ENCODE assay signal across 9 cellular contexts in the genomic region with DNA sequence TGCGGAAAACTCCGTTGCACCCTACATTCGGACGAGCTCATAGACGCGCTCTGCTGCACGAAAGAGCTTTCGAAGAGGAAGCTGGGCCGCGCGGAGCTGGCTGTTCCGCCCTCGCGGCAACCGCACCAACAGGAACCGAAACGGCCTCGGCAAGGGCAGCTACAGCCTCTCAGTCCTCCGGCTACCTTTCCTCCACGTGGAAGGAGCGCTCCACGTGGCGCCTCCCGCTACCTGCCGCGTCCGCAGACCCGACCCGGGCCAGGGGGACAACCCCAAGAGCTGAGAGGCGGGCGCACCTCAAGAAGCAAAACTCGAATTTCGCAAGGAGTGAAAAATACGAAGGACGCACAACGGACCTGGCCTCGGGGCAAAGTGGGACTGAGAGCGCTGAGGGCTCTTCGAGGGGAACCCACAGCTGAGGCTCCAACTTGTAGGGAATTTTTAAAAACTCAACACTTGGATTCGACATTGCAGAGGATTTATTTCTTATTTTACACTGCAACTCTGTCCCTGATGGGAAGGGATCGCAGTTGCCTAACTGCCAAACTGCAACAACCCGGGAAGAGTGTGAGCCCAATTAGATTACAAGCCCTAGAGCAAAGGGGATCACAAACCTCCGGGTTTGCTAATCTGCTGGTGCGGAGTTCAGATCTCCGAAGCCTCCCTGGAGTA. TPM values are rescaled to one million over a fixed set of nuclear protein-coding genes. Genes with fewer than 3 reads are reported as not detected.
DNase-seq lines count a peak whose midpoint lies in the region; ATAC-seq and TF ChIP-seq lines count a peak whose summit lies in the region.
"Had no signal": no experiment of that assay in that cellular context is flagged by ENCODE, and none has a peak within 500 bp of the region (broad histone marks: within the 10 kb centered on the region; RNA-seq: fewer than 3 reads in every experiment).

No MANE protein-coding gene starts in this region.

- peak; percentile 13 to 25 for ATAC-seq in activated CD4-positive, CD25-positive, alpha-beta regulatory T cell treated with anti-CD3 and anti-CD28 coated beads, Interleukin-2, amount 50 U/mL, for 24 hours
- ATAC-seq in HG02763 (IDR thresholded peaks at IDR 0.05; ENCODE audit: unreplicated experiment) (peak; percentile 97), left lung (peak; percentile 92)
- peak; percentile 52 for ATAC-seq in central memory CD8-positive, alpha-beta T cell (replicated peaks; ENCODE audit: extremely low read depth, poor library complexity, severe bottlenecking)

- H3K9me3 Mint-ChIP-seq in central memory CD8-positive, alpha-beta T cell = no peaks in the 10 kb centered on the region

- no peaks in the 10 kb centered on the region for H3K4me1 Mint-ChIP-seq in central memory CD8-positive, alpha-beta T cell

- no peak overlapping the region for H3K27ac Mint-ChIP-seq in central memory CD8-positive, alpha-beta T cell (ENCODE audit: low read depth)

- peak overlapping the region; percentile 19; the same call in 1 of the 2 replicates for H3K4me2 ChIP-seq in OCI-LY7 (ENCODE audit: low read length)

- H3K4me3 Mint-ChIP-seq in central memory CD8-positive, alpha-beta T cell = peak overlapping the region; percentile 70

- no peak overlapping the region for H2AFZ ChIP-seq in OCI-LY7 (ENCODE audit: low read length)

- no peaks in the 10 kb centered on the region for H3K36me3 ChIP-seq in OCI-LY7 (ENCODE audit: insufficient read depth, low read length)
- H3K36me3 ChIP-seq in left lung = no peaks in the 10 kb centered on the region

- DNase-seq in activated CD4-positive, CD25-positive, alpha-beta regulatory T cell (lab: John Stamatoyannopoulos, UW) = no peak
- DNase-seq in OCI-LY7 (ENCODE audit: low spot score) (peak; percentile 61), left lung (peak; percentile 72 to 91), D341Med (ENCODE audit: low spot score) (no peak)
- DNase-seq in central memory CD8-positive, alpha-beta T cell (ENCODE audit: low spot score in 2 of 2) = no peak
- DNase-seq in stimulated activated CD8-positive, alpha-beta memory T cell treated with anti-CD3 and anti-CD28 coated beads, Interleukin-15, amount 100 ng/mL, for 48 hours (ENCODE audit: low read depth in 2 of 2) = peak; percentile 23 to 28
- DNase-seq: DND-41 had no signal

- H3K4me1 ChIP-seq in OCI-LY7 (ENCODE audit: insufficient read depth, low read length, poor library complexity, severe bottlenecking) (peaks cover 11% of the 10 kb centered on the region), left lung (peaks cover 10 to 25% of the 10 kb centered on the region in 2 donors)

- H3K9me2 ChIP-seq in OCI-LY7 (ENCODE audit: insufficient read depth, low read length) = no peaks in the 10 kb centered on the region

- peaks cover 3% of the 10 kb centered on the region for H3K36me3 Mint-ChIP-seq in central memory CD8-positive, alpha-beta T cell (ENCODE audit: insufficient read depth)

- H3K27me3 ChIP-seq in left lung = peaks cover 91 to 100% of the 10 kb centered on the region in 2 donors

- no peaks in the 10 kb centered on the region for H4K20me1 ChIP-seq in OCI-LY7 (ENCODE audit: insufficient read depth, low read length)

- intact Hi-C loops in OCI-LY7 (cut with micrococcal nuclease; ENCODE audit: unreplicated experiment) (no loop called here), left lung (cut with DNase I) (no loop called here)

- BruUV-seq in OCI-LY7 (replicated peaks; lab: Mats Ljungman, UMichigan) = no TSS peak

- POLR2A ChIA-PET in OCI-LY7 (lab: Charles Lee) = no interaction called here

- H3K4me3 ChIP-seq in OCI-LY7 (ENCODE audit: low read depth, low read length, poor library complexity, severe bottlenecking) (no peak overlapping the region), left lung (peak overlapping the region; percentile 10 to 37)

- H3K79me2 ChIP-seq in OCI-LY7 (ENCODE audit: insufficient read depth, low read depth, low read length) = no peaks in the 10 kb centered on the region

- peaks cover 90% of the 10 kb centered on the region for H3K27me3 Mint-ChIP-seq in central memory CD8-positive, alpha-beta T cell

- no peak overlapping the region for H3K27ac ChIP-seq in OCI-LY7 (ENCODE audit: low read depth, low read length, poor library complexity, severe bottlenecking)
- H3K27ac ChIP-seq in left lung = no peak overlapping the region

- TF ChIP-seq CTCF in OCI-LY7 (conservative IDR thresholded peaks at IDR 0.05; ENCODE audit: low read length) (no peak), left lung (IDR thresholded peaks at IDR 0.05) (no peak)

- CTCF ChIA-PET in OCI-LY7 (lab: Charles Lee; ENCODE audit: unreplicated experiment) = interaction anchor here (0.6 kb wide), 2 partner anchors 46 to 1113 kb away, joined by 3 to 16 read pairs; a partner anchor contains a TSS

- H3K9me3 ChIP-seq in OCI-LY7 (ENCODE audit: low read length) (no peaks in the 10 kb centered on the region), left lung (no peaks in the 10 kb centered on the region)

RNA-seq across cellular contexts. Expression of a gene that starts 1.4 kb away (rescaled TPM):
- total RNA-seq in OCI-LY7 (2014; rRNA removed; shearing (Covaris generic)) = not detected in 2 replicates
- not detected in 2 replicates for total RNA-seq in OCI-LY7 (2022)
- under 1 TPM; 0.50 to 0.99 TPM for total RNA-seq in left lung

Comparison
In these comparisons a context has a peak if more than half of its experiments do, and no peak if none do; other contexts are left out.
1. ATAC-seq: peak in every context shown above with its lines; median percentile 97 in HG02763; 92 in left lung; 52 in central memory CD8-positive, alpha-beta T cell; 19 in activated CD4-positive, CD25-positive, alpha-beta regulatory T cell treated with anti-CD3 and anti-CD28 coated beads, Interleukin-2, amount 50 U/mL, for 24 hours.
2. DNase-seq: peak in OCI-LY7 (single experiment), left lung (2 of 2) and stimulated activated CD8-positive, alpha-beta memory T cell treated with anti-CD3 and anti-CD28 coated beads, Interleukin-15, amount 100 ng/mL, for 48 hours (2 of 2); none in activated CD4-positive, CD25-positive, alpha-beta regulatory T cell (0 of 4), central memory CD8-positive, alpha-beta T cell (0 of 2) and D341Med (single experiment).